Comparison of ENCODE assay signal across 1 cellular context in the genomic region with DNA sequence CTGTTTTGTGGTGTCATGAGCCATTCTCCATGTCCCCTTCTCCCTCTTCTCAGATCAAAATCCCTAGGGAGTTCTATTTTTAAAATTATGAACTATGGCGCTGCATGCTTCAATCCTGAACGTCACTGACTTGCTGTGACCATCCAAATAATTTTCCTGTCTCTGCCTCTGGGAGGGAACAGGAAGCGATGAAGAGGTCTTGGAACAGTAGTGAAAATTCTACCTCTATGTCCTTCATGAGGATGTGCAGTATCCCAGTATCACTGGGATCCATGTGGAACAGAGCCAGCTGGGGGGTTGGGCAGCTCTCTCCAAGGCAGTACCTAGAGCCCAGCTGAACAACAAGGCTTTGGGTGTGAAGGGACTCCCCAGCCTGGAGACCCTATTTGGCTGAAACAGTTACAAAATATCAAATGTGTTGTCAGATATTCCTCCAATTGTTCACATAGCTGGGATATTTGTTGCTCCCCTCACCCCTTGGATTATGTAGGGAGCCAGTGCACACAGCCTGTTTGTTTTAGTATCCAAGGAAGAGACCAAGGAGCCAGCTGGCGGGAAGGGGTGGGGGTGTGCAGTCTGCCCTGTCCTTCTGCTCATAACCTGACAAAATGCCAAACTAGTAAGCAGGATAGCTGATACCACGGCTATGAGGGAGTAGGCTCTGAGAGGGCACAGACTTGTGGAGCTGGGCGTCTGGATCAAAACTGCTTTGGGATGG.
TF ChIP-seq lines count a peak whose summit lies in the region.

No MANE protein-coding gene starts in this region.

TF ChIP-seq in SK-N-SH treated with all-trans-retinoic acid at 6 μM for 48 hours, 23 proteins besides CTCF, POLR2A, EP300 and RAD21 (continued from another document):
- TF ChIP-seq, protein P1, sequence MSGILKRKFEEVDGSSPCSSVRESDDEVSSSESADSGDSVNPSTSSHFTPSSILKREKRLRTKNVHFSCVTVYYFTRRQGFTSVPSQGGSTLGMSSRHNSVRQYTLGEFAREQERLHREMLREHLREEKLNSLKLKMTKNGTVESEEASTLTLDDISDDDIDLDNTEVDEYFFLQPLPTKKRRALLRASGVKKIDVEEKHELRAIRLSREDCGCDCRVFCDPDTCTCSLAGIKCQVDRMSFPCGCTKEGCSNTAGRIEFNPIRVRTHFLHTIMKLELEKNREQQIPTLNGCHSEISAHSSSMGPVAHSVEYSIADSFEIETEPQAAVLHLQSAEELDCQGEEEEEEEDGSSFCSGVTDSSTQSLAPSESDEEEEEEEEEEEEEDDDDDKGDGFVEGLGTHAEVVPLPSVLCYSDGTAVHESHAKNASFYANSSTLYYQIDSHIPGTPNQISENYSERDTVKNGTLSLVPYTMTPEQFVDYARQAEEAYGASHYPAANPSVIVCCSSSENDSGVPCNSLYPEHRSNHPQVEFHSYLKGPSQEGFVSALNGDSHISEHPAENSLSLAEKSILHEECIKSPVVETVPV (CRISPR knock-in tag; IDR thresholded peaks at IDR 0.05), result no peak
- TF ChIP-seq ZFP30 (CRISPR knock-in tag; IDR thresholded peaks at IDR 0.05) (no peak), SNAI2 (CRISPR knock-in tag; IDR thresholded peaks at IDR 0.05) (no peak), ZNF8 (CRISPR knock-in tag; IDR thresholded peaks at IDR 0.05) (no peak), OSR1 (CRISPR knock-in tag; IDR thresholded peaks at IDR 0.05) (no peak), ZFP3 (CRISPR knock-in tag; IDR thresholded peaks at IDR 0.05) (no peak), ZNF565 (CRISPR knock-in tag; conservative IDR thresholded peaks at IDR 0.05; ENCODE audit: low read depth) (no peak), ESRRG (CRISPR knock-in tag; IDR thresholded peaks at IDR 0.05) (no peak), ZC3H10 (CRISPR knock-in tag; IDR thresholded peaks at IDR 0.05) (no peak)
- TF ChIP-seq, protein P2, sequence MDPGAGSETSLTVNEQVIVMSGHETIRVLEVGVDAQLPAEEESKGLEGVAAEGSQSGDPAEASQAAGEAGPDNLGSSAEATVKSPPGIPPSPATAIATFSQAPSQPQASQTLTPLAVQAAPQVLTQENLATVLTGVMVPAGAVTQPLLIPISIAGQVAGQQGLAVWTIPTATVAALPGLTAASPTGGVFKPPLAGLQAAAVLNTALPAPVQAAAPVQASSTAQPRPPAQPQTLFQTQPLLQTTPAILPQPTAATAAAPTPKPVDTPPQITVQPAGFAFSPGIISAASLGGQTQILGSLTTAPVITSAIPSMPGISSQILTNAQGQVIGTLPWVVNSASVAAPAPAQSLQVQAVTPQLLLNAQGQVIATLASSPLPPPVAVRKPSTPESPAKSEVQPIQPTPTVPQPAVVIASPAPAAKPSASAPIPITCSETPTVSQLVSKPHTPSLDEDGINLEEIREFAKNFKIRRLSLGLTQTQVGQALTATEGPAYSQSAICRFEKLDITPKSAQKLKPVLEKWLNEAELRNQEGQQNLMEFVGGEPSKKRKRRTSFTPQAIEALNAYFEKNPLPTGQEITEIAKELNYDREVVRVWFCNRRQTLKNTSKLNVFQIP (CRISPR knock-in tag; IDR thresholded peaks at IDR 0.05; ENCODE audit: borderline replicate concordance, low read depth), result no peak
- TF ChIP-seq, protein P3, sequence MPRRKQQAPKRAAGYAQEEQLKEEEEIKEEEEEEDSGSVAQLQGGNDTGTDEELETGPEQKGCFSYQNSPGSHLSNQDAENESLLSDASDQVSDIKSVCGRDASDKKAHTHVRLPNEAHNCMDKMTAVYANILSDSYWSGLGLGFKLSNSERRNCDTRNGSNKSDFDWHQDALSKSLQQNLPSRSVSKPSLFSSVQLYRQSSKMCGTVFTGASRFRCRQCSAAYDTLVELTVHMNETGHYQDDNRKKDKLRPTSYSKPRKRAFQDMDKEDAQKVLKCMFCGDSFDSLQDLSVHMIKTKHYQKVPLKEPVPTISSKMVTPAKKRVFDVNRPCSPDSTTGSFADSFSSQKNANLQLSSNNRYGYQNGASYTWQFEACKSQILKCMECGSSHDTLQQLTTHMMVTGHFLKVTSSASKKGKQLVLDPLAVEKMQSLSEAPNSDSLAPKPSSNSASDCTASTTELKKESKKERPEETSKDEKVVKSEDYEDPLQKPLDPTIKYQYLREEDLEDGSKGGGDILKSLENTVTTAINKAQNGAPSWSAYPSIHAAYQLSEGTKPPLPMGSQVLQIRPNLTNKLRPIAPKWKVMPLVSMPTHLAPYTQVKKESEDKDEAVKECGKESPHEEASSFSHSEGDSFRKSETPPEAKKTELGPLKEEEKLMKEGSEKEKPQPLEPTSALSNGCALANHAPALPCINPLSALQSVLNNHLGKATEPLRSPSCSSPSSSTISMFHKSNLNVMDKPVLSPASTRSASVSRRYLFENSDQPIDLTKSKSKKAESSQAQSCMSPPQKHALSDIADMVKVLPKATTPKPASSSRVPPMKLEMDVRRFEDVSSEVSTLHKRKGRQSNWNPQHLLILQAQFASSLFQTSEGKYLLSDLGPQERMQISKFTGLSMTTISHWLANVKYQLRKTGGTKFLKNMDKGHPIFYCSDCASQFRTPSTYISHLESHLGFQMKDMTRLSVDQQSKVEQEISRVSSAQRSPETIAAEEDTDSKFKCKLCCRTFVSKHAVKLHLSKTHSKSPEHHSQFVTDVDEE (CRISPR knock-in tag; IDR thresholded peaks at IDR 0.05), result no peak
